Comparison of ENCODE assay signal across 1 cellular context in the genomic region with DNA sequence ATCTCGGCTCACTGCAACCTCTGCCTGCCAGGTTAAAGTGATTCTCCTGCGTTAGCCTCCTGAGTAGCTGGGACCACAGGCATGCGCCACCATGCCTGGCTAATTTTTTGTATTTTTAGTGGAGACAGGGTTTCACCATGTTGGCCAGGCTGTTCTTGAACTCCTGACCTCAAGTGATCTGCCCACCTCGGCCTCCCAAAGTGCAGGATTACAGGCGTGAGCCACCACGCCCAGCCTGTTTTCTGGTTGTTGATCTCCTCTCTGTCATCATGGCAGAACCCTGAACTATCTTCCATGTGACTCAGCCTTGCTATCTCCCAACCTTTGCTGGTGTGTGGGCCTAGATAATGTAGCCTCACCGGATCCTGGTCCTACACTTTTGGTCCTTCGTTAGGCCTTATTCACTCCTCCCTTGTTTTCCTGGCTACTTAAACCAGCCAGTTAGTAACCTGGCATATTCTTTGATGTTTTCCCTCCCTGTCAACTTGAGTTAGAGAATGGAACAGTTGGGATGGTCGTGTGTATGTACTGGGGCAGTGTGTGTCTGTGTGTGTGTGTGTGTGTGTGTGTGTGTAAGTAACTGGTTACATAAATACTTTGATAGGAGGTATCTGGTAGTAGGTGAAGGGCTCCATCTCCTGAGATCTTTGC.
TF ChIP-seq lines count a peak whose summit lies in the region.

No MANE protein-coding gene starts in this region.

TF ChIP-seq in K562, 482 proteins besides CTCF, POLR2A, EP300 and RAD21 (continued from another document):
- TF ChIP-seq BHLHE40 (IDR thresholded peaks at IDR 0.05; ENCODE audit: low read length): peak; percentile 79
- peak; percentile 97 for TF ChIP-seq HLTF (IDR thresholded peaks at IDR 0.05)
- TF ChIP-seq ADNP (tag; IDR thresholded peaks at IDR 0.05): peak; percentile 99
- TF ChIP-seq, protein P1, sequence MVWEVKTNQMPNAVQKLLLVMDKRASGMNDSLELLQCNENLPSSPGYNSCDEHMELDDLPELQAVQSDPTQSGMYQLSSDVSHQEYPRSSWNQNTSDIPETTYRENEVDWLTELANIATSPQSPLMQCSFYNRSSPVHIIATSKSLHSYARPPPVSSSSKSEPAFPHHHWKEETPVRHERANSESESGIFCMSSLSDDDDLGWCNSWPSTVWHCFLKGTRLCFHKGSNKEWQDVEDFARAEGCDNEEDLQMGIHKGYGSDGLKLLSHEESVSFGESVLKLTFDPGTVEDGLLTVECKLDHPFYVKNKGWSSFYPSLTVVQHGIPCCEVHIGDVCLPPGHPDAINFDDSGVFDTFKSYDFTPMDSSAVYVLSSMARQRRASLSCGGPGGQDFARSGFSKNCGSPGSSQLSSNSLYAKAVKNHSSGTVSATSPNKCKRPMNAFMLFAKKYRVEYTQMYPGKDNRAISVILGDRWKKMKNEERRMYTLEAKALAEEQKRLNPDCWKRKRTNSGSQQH (CRISPR knock-in tag; IDR thresholded peaks at IDR 0.05): peak; percentile 71
- peak; percentile 10 for TF ChIP-seq ARHGAP35 (IDR thresholded peaks at IDR 0.05; ENCODE audit: partially characterized antibody)
- TF ChIP-seq POLR2AphosphoS5 (IDR thresholded peaks at IDR 0.05; ENCODE audit: control insufficient read depth, insufficient read depth, low read depth, low read length): peak; percentile 96
- peak; percentile 60 for TF ChIP-seq KLF6 (CRISPR knock-in tag; IDR thresholded peaks at IDR 0.05; ENCODE audit: borderline replicate concordance)
- peak; percentile 88 for TF ChIP-seq MYC (IDR thresholded peaks at IDR 0.05; ENCODE audit: low read depth, low read length)
- 0 out of 2 replicates have a peak, but pooled peaks have one; percentile 5 for TF ChIP-seq MYC (CRISPR knock-in tag; IDR thresholded peaks at IDR 0.05; ENCODE audit: borderline replicate concordance, low read depth)
- peak; percentile 55 for TF ChIP-seq MAFK (IDR thresholded peaks at IDR 0.05; ENCODE audit: low read length)
- TF ChIP-seq ZNF197 (CRISPR knock-in tag; IDR thresholded peaks at IDR 0.05; ENCODE audit: low read depth): peak; percentile 89; the same call in 1 of the 2 replicates
- TF ChIP-seq ZZZ3 (IDR thresholded peaks at IDR 0.05): peak; percentile 42; the same call in 1 of the 2 replicates
- TF ChIP-seq, protein P2, sequence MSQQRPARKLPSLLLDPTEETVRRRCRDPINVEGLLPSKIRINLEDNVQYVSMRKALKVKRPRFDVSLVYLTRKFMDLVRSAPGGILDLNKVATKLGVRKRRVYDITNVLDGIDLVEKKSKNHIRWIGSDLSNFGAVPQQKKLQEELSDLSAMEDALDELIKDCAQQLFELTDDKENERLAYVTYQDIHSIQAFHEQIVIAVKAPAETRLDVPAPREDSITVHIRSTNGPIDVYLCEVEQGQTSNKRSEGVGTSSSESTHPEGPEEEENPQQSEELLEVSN (IDR thresholded peaks at IDR 0.05; ENCODE audit: borderline replicate concordance in 1 of 2, extremely low read depth in 1 of 2, insufficient read depth in 1 of 2, insufficient read length in 1 of 2, low read depth in 1 of 2, low read length in 1 of 2, poor library complexity in 1 of 2, severe bottlenecking in 1 of 2): peak in 1 of 2 experiments; percentile 15
- peak; percentile 93 for TF ChIP-seq NCOA1 (IDR thresholded peaks at IDR 0.05; ENCODE audit: low read depth)
- 0 out of 2 replicates have a peak, but pooled peaks have one; percentile 55 for TF ChIP-seq HEY1 (CRISPR knock-in tag; IDR thresholded peaks at IDR 0.05; ENCODE audit: borderline replicate concordance)
- peak; percentile 64; the same call in 1 of the 2 replicates for TF ChIP-seq GABPB1 (CRISPR knock-in tag; IDR thresholded peaks at IDR 0.05)
- 0 out of 2 replicates have a peak, but pooled peaks have one; percentile 14 for TF ChIP-seq HIVEP1 (CRISPR knock-in tag; IDR thresholded peaks at IDR 0.05)
- TF ChIP-seq FOS (IDR thresholded peaks at IDR 0.05; ENCODE audit: extremely low read depth, insufficient read length): peak; percentile 47
- peak; percentile 79 for TF ChIP-seq RAD51 (IDR thresholded peaks at IDR 0.05; ENCODE audit: borderline replicate concordance, low read depth)
- peak; percentile 99 for TF ChIP-seq ARID1B (IDR thresholded peaks at IDR 0.05)
- TF ChIP-seq, protein P3, sequence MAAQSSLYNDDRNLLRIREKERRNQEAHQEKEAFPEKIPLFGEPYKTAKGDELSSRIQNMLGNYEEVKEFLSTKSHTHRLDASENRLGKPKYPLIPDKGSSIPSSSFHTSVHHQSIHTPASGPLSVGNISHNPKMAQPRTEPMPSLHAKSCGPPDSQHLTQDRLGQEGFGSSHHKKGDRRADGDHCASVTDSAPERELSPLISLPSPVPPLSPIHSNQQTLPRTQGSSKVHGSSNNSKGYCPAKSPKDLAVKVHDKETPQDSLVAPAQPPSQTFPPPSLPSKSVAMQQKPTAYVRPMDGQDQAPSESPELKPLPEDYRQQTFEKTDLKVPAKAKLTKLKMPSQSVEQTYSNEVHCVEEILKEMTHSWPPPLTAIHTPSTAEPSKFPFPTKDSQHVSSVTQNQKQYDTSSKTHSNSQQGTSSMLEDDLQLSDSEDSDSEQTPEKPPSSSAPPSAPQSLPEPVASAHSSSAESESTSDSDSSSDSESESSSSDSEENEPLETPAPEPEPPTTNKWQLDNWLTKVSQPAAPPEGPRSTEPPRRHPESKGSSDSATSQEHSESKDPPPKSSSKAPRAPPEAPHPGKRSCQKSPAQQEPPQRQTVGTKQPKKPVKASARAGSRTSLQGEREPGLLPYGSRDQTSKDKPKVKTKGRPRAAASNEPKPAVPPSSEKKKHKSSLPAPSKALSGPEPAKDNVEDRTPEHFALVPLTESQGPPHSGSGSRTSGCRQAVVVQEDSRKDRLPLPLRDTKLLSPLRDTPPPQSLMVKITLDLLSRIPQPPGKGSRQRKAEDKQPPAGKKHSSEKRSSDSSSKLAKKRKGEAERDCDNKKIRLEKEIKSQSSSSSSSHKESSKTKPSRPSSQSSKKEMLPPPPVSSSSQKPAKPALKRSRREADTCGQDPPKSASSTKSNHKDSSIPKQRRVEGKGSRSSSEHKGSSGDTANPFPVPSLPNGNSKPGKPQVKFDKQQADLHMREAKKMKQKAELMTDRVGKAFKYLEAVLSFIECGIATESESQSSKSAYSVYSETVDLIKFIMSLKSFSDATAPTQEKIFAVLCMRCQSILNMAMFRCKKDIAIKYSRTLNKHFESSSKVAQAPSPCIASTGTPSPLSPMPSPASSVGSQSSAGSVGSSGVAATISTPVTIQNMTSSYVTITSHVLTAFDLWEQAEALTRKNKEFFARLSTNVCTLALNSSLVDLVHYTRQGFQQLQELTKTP (IDR thresholded peaks at IDR 0.05; ENCODE audit: low read depth in 1 of 2, partially characterized antibody in 2 of 2): peak; percentile 81 to 94
